In the genomic region with DNA sequence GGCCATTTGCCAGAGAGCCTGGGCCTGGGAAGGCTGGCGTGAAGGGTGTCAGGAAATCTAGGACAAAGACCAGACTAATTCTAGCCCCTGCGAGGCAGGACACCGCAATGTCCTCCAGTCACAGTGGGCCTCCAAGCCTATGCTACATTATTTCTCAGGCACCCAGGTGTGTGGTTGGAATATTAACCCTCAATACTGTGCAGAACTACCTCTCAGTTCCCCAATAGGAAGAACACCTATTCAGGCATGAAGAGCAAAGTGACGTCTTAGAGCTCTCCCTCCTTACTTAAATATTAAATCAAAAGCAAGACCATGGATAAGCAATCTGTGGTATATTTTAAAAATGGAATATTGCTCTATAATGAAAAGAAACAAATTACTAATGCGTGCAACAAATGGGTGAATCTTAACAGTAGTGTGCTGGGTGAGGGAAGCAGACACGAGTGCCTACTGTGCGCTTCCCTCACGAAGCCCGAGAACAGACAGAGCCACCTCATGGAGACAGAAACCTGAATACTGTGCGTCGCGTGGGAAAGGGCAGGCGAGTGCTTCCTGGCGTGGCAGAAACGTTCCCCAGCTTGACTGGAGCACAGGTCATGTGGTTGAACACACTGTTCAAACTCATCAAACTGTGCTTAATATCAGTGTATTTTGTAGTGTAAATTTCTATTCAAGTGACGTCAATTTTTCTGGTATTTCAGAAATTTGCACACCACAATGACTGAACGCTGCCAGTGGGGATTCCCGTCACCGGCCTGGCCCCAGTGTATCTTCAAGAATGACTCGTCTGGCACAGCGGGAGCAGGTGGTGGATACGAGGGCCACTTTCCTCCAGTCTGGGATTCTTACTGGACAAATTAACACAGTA, we compare ENCODE assay signal across 16 cellular contexts. TPM values are rescaled to one million over a fixed set of nuclear protein-coding genes. Genes with fewer than 3 reads are reported as not detected.
DNase-seq lines count a peak whose midpoint lies in the region; ATAC-seq, FAIRE-seq and TF ChIP-seq lines count a peak whose summit lies in the region.
"Had no signal": no experiment of that assay in that cellular context is flagged by ENCODE, and none has a peak within 500 bp of the region (broad histone marks: within the 10 kb centered on the region; RNA-seq: fewer than 3 reads in every experiment).

No MANE protein-coding gene starts in this region.

- intact Hi-C loops in GM12878 (cut with micrococcal nuclease; ENCODE audit: unreplicated experiment) = no loop called here

- FAIRE-seq in GM12878 (lab: Jason Lieb, UNC) = no peak
- FAIRE-seq: GM12892, islet of Langerhans, small intestine had no signal

- H3K4me1 ChIP-seq in GM12878 (ENCODE audit: control insufficient read depth, insufficient read depth, low read length) = peaks cover 24% of the 10 kb centered on the region
- H3K4me1 ChIP-seq: SJCRH30 had no signal

- no peaks in the 10 kb centered on the region for H3K27me3 ChIP-seq in GM12878 (replicated peaks in 1 of 2; ENCODE audit: control insufficient read depth in 2 of 2, insufficient read depth in 2 of 2, low read length in 1 of 2)
- H3K27me3 ChIP-seq in MG63 = no peaks in the 10 kb centered on the region
- H3K27me3 ChIP-seq: SJCRH30 had no signal

- TF ChIP-seq EP300 in GM12878 (IDR thresholded peaks at IDR 0.05; ENCODE audit: borderline replicate concordance in 1 of 2, control insufficient read depth in 1 of 2, low read depth in 2 of 2, low read length in 2 of 2) = no peak

- no peak for TF ChIP-seq RAD21 in GM12878 (IDR thresholded peaks at IDR 0.05; ENCODE audit: insufficient read depth, low read depth, low read length)

- H3K4me2 ChIP-seq in GM12878 (ENCODE audit: control insufficient read depth, insufficient read depth) = no peak overlapping the region

- no peak for TF ChIP-seq POLR2A in GM12878 (IDR thresholded peaks at IDR 0.05; ENCODE audit: low read depth, low read length)

- H3K9ac ChIP-seq in GM12878 (ENCODE audit: control insufficient read depth, insufficient read depth, low read length) = no peak overlapping the region

- H3K27ac ChIP-seq in GM12878 (ENCODE audit: control insufficient read depth, insufficient read depth) = peak overlapping the region; percentile 18; the same call in 1 of the 2 replicates
- H3K27ac ChIP-seq: SJCRH30 had no signal

- SMC1A ChIA-PET in GM12878 (lab: Charles Lee; ENCODE audit: uncharacterized antibody, unreplicated experiment) = no interaction called here

- H3K9me3 ChIP-seq in GM12878 (replicated peaks; ENCODE audit: control insufficient read depth, insufficient read depth, low read length) = no peaks in the 10 kb centered on the region
- no peaks in the 10 kb centered on the region for H3K9me3 ChIP-seq in MG63
- H3K9me3 ChIP-seq: SJCRH30 had no signal

- WGBS in GM12878 (ENCODE audit: insufficient coverage, insufficient replicate concordance, low lambda C conversion rate, missing lambda C conversion rate) = 61% methylated on average over 22 of the region's 22 CpGs

- H4K20me1 ChIP-seq in GM12878 (ENCODE audit: control insufficient read depth, insufficient read depth) = no peaks in the 10 kb centered on the region

- no TSS peak for BruUV-seq in GM12878 (replicated peaks; lab: Mats Ljungman, UMichigan)

- no peak overlapping the region for H3K4me3 ChIP-seq in GM12878
- H3K4me3 ChIP-seq in MG63 = no peak overlapping the region
- H3K4me3 ChIP-seq: SJCRH30 had no signal

- H3K36me3 ChIP-seq in GM12878 (ENCODE audit: control insufficient read depth in 2 of 2, insufficient read depth in 2 of 2, low read length in 1 of 2) (peaks cover 0 to 4% of the 10 kb centered on the region in 2 experiments; a peak in 2 of 4 replicates), MG63 (no peaks in the 10 kb centered on the region)

- in situ Hi-C loops in GM12878 (cut with MboI) = no loop called here

- H3K79me2 ChIP-seq in GM12878 (ENCODE audit: control insufficient read depth, insufficient read depth, low read length) = no peaks in the 10 kb centered on the region

- DNase-seq in EL = peak; percentile 50
- peak; percentile 0 for DNase-seq in GM12878 (ENCODE audit: low read depth, low spot score)
- DNase-seq in activated gamma-delta T cell treated with Interleukin-2 at 50 U/mL for 16 hours = no peak
- no peak for DNase-seq in central memory CD4-positive, alpha-beta T cell
- DNase-seq in MG63 = no peak
- no peak for DNase-seq in DMS53 (lab: John Stamatoyannopoulos, UW)
- DNase-seq: CD4-positive, CD25-positive, alpha-beta regulatory T cell; KBM-7; naive thymus-derived CD4-positive, alpha-beta T cell; NCI-H226; SJCRH30; small intestine had no signal

- RAD21 ChIA-PET in GM12878 (lab: Charles Lee; ENCODE audit: unreplicated experiment) = no interaction called here

- H2AFZ ChIP-seq in GM12878 (ENCODE audit: control insufficient read depth, low read depth, low read length) = no peak overlapping the region

- peak; percentile 76 for ATAC-seq in GM19351 (IDR thresholded peaks at IDR 0.05; ENCODE audit: unreplicated experiment)
- peak; percentile 40 for ATAC-seq in HG03060 (IDR thresholded peaks at IDR 0.05; ENCODE audit: low read depth, unreplicated experiment)
- ATAC-seq in GM12878 = peak; percentile 83
- ATAC-seq: naive thymus-derived CD4-positive, alpha-beta T cell had no signal

- CTCF ChIA-PET in GM12878 (lab: Yijun Ruan, JAX) = no interaction called here

- POLR2A ChIA-PET in GM12878 (lab: Charles Lee) = no interaction called here

- TF ChIP-seq CTCF in GM12878 (IDR thresholded peaks at IDR 0.05 in 2 of 3, conservative IDR thresholded peaks at IDR 0.05 in 1 of 3; ENCODE audit: control insufficient read depth in 2 of 3, extremely low read depth in 1 of 3, insufficient read depth in 1 of 3, low read depth in 3 of 3, low read length in 3 of 3) = no peak

TF ChIP-seq in GM12878, 131 proteins besides CTCF, POLR2A, EP300 and RAD21 (continues in another document):
- TF ChIP-seq DPF2 (IDR thresholded peaks at IDR 0.05) (0 out of 2 replicates have a peak, but pooled peaks have one; percentile 22), CREB1 (IDR thresholded peaks at IDR 0.05; ENCODE audit: low read depth) (peak; percentile 63), BCL3 (IDR thresholded peaks at IDR 0.05; ENCODE audit: borderline replicate concordance, insufficient read depth, low read depth, low read length, poor library complexity, severe bottlenecking) (peak; percentile 24), MEF2A (IDR thresholded peaks at IDR 0.05; ENCODE audit: insufficient read depth, low read depth, low read length) (no peak), EED (IDR thresholded peaks at IDR 0.05; ENCODE audit: low read depth) (peak; percentile 66), ZZZ3 (IDR thresholded peaks at IDR 0.05; ENCODE audit: control insufficient read depth, insufficient read length, low read depth) (no peak), RUNX3 (IDR thresholded peaks at IDR 0.05; ENCODE audit: low read length) (peak; percentile 48)
- TF ChIP-seq, protein P1, sequence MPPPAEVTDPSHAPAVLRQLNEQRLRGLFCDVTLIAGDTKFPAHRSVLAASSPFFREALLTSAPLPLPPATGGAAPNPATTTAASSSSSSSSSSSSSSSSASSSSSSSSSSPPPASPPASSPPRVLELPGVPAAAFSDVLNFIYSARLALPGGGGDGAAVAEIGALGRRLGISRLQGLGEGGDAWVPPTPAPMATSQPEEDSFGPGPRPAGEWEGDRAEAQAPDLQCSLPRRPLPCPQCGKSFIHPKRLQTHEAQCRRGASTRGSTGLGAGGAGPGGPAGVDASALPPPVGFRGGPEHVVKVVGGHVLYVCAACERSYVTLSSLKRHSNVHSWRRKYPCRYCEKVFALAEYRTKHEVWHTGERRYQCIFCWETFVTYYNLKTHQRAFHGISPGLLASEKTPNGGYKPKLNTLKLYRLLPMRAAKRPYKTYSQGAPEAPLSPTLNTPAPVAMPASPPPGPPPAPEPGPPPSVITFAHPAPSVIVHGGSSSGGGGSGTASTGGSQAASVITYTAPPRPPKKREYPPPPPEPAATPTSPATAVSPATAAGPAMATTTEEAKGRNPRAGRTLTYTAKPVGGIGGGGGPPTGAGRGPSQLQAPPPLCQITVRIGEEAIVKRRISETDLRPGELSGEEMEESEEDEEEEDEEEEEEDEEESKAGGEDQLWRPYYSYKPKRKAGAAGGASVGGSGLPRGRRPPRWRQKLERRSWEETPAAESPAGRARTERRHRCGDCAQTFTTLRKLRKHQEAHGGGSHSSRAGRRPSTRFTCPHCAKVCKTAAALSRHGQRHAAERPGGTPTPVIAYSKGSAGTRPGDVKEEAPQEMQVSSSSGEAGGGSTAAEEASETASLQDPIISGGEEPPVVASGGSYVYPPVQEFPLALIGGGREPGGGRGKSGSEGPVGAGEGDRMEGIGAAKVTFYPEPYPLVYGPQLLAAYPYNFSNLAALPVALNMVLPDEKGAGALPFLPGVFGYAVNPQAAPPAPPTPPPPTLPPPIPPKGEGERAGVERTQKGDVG (CRISPR knock-in tag; IDR thresholded peaks at IDR 0.05) = no peak

RNA-seq across cellular contexts. Expression of gene PTPRN2, which starts 15.5 kb away (rescaled TPM):
- 0.37 TPM in 1 of 2 replicates, not detected in the other for total RNA-seq in GM12878 (2013; cell fraction: nucleolus; rRNA removed)
- 0.11 TPM in 1 of 2 replicates, not detected in the other for total RNA-seq in GM12878 (2014; rRNA removed)
- total RNA-seq in GM12878 (2014; rRNA removed; fragmentation: Illumina TruSeq; extraction: Trizol) = not detected in 2 replicates
- total RNA-seq in GM12878 (2021) = not detected in 2 replicates
- polyA plus RNA-seq in GM12878 (2011; ENCODE audit: low read depth) = 0.13 TPM
- 4.5 and 5.4 TPM in 2 replicates for polyA plus RNA-seq in GM12878 (2011; rRNA removed)
- 3.6 and 4.2 TPM in 2 replicates for polyA plus RNA-seq in GM12878 (2011; cell fraction: cytosol; rRNA removed)
- polyA plus RNA-seq in GM12878 (2011; cell fraction: nucleus; rRNA removed) = 1.5 and 2.6 TPM in 2 replicates
- polyA plus RNA-seq in GM12878 (2012) = 0.19 and 0.21 TPM in 2 replicates
- polyA plus RNA-seq in GM12878 (2014; fragmentation: Illumina TruSeq; extraction: Trizol) = not detected in 2 replicates
- polyA plus RNA-seq in GM12878 (2014; fragmentation: Nextera tagmentation; extraction: Ambion mirVana) = not detected
- not detected in 2 replicates for polyA plus RNA-seq in GM12878 (2014; rRNA removed)
- polyA plus RNA-seq in GM12878 (2016; fragmentation: Nextera tagmentation; extraction: Ambion mirVana) = not detected
- polyA minus RNA-seq in GM12878 (2011; rRNA and poly(A)+ RNA removed) = 0.59 and 1.5 TPM in 2 replicates
- polyA minus RNA-seq in GM12878 (2011; cell fraction: cytosol; rRNA and poly(A)+ RNA removed) = 0.53 and 0.83 TPM in 2 replicates
- 0.24 and 0.29 TPM in 2 replicates for polyA minus RNA-seq in GM12878 (2011; cell fraction: nucleus; rRNA and poly(A)+ RNA removed)
- total RNA-seq in MG63 (2014; rRNA removed; shearing (Covaris generic); ENCODE audit: low replicate concordance) = 0.16 TPM in 1 of 2 replicates, not detected in the other

Comparison
In these comparisons a context has a peak if more than half of its experiments do, and no peak if none do; other contexts are left out.
1. DNase-seq: peak in EL (single experiment) and GM12878 (single experiment); none in activated gamma-delta T cell treated with Interleukin-2 at 50 U/mL for 16 hours (single experiment), central memory CD4-positive, alpha-beta T cell (single experiment), MG63 (single experiment) and DMS53 (single experiment).
2. Peak in every context shown above with its lines, with median percentiles within 50 percentile points of each other: ATAC-seq.